ENCODE assay signal across 8 cellular contexts in the genomic region with DNA sequence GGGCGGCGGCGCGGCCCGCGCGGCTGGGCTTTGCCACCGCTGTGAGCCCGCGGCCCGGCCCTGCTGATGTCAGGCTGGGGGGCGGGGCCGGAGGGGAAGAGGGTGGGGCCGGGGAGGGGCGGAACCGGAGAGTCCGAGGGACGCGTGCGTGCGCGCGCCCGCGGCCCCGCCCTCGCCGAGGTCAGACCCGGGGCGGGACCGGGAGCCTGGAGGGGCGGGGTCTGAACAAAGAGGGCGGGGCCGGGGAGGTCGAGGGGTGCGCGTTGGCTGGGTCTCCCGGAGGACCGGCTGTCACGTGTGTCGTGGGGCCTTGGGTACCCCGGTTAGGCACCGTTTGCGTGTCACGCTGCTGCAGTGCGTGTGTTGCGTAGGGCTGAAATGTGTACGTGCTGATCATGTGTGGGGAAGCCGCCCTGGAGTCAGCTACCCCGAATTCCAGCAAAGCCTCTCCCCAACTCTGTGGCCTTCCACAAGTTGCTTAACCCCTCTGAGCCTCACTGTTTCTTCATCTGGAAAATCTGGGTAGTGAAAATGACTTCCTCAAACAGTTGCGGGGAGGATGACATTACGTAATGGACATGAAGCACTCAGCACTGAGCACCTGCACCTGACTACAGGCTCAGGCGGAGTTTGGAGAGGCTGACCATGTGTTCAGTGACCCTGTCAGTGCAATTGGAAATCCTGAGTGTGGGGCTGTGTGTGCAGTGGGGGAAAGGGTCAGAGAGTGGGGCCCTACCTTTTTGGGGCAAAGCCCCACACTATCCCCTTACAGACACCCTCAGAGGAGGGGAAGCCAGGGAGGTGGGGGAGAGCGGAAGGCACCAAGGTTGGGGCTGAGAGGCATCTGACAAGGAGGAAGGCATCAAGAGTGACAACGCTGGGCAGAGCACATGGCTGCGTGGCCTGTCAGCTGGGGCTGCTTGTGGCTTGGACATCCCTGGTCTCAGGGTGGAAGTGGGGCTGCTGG. TPM values are rescaled to one million over a fixed set of nuclear protein-coding genes. Genes with fewer than 3 reads are reported as not detected.
DNase-seq lines count a peak whose midpoint lies in the region; ATAC-seq and TF ChIP-seq lines count a peak whose summit lies in the region.

A gene (minus strand): TSS at position 41 of the 967 bp plus-strand sequence. CDS start 86 bp downstream, outside the sequence.

- H3K27me3 Mint-ChIP-seq in neural progenitor cell (ENCODE audit: insufficient read depth, low read depth) = peaks cover 9% of the 10 kb centered on the region

- peaks cover 28% of the 10 kb centered on the region for H3K79me2 ChIP-seq in neural progenitor cell (ENCODE audit: low read depth)

- H3K9ac ChIP-seq in neural progenitor cell (peak within 1 kb of the TSS; percentile 64), stomach smooth muscle (ENCODE audit: low read length in 2 of 2) (peak within 1 kb of the TSS; percentile 71 to 85)

- H3K36me3 ChIP-seq in SJSA1 (no peaks in the 10 kb centered on the region), neural progenitor cell (no peaks in the 10 kb centered on the region), stomach smooth muscle (ENCODE audit: control insufficient read depth in 2 of 2, insufficient read depth in 2 of 2, low read length in 2 of 2) (no peaks in the 10 kb centered on the region)

- H3K27ac ChIP-seq in SJSA1 (no peak within 1 kb of the TSS), foreskin keratinocyte (peak within 1 kb of the TSS; percentile 68), neural progenitor cell (no peak within 1 kb of the TSS), stomach smooth muscle (ENCODE audit: low read length) (peak within 1 kb of the TSS; percentile 82)

- H3K27ac Mint-ChIP-seq in neural progenitor cell = peak within 1 kb of the TSS; percentile 54

- TF ChIP-seq CTCF in foreskin keratinocyte (conservative IDR thresholded peaks at IDR 0.05) (no peak), neural progenitor cell (IDR thresholded peaks at IDR 0.05) (no peak)

- H3K4me3 ChIP-seq in SJSA1 = peak within 1 kb of the TSS; percentile 67
- H3K4me3 ChIP-seq in neural progenitor cell = peak within 1 kb of the TSS; percentile 93
- H3K4me3 ChIP-seq in stomach smooth muscle (ENCODE audit: low read length in 2 of 2) = peak within 1 kb of the TSS; percentile 84 to 86

- peak within 1 kb of the TSS; percentile 84 for H3K4me3 Mint-ChIP-seq in neural progenitor cell

- H3K4me1 ChIP-seq in SJSA1 (replicated peaks) (peaks cover 18% of the 10 kb centered on the region), foreskin keratinocyte (no peaks in the 10 kb centered on the region), neural progenitor cell (peaks cover 26% of the 10 kb centered on the region), stomach smooth muscle (ENCODE audit: control insufficient read depth, insufficient read depth, low read length) (peaks cover 54% of the 10 kb centered on the region)

- ATAC-seq in foreskin keratinocyte = peak; percentile 80

- no peaks in the 10 kb centered on the region for H3K36me3 Mint-ChIP-seq in neural progenitor cell

- H2AFZ ChIP-seq in neural progenitor cell (replicated peaks) = no peak within 1 kb of the TSS

- H3F3A ChIP-seq in neural progenitor cell (ENCODE audit: low read depth) = peaks cover 39% of the 10 kb centered on the region

- no peaks in the 10 kb centered on the region for H3K9me3 ChIP-seq in SJSA1 (replicated peaks)
- H3K9me3 ChIP-seq in neural progenitor cell (ENCODE audit: low read depth) = no peaks in the 10 kb centered on the region
- no peaks in the 10 kb centered on the region for H3K9me3 ChIP-seq in stomach smooth muscle (ENCODE audit: control insufficient read depth in 2 of 2, low read length in 2 of 2)

- H3K9me3 Mint-ChIP-seq in neural progenitor cell = no peaks in the 10 kb centered on the region

- H3K4me2 ChIP-seq in neural progenitor cell = peak within 1 kb of the TSS; percentile 100

- DNase-seq in DMS79 treated with DMSO at 0.1 percent for 48 hours (lab: John Stamatoyannopoulos, UW) (peak; percentile 57), H4 (ENCODE audit: low spot score) (peak; percentile 55), M059J (ENCODE audit: low read depth) (peak; percentile 77), SJSA1 (ENCODE audit: low read depth in 1 of 2, low spot score in 2 of 2) (peak in 1 of 2 experiments; percentile 84), foreskin keratinocyte (peak in 1 of 2 donors; percentile 46), neural progenitor cell (ENCODE audit: low spot score) (peak; percentile 97)
- peak; percentile 83 for DNase-seq in activated gamma-delta T cell treated with anti-CD3 and anti-CD28 coated beads, Interleukin-2, amount 50 U/mL, for 16 hours (ENCODE audit: low read depth)

- peaks cover 93% of the 10 kb centered on the region for H4K20me1 ChIP-seq in neural progenitor cell (ENCODE audit: low read depth)

- peaks cover 53% of the 10 kb centered on the region for H3K4me1 Mint-ChIP-seq in neural progenitor cell

- H3K27me3 ChIP-seq in SJSA1 (replicated peaks) (no peaks in the 10 kb centered on the region), foreskin keratinocyte (peaks cover 9% of the 10 kb centered on the region), neural progenitor cell (no peaks in the 10 kb centered on the region), stomach smooth muscle (ENCODE audit: control insufficient read depth in 1 of 2, insufficient read depth in 2 of 2, low read length in 2 of 2) (no peaks in the 10 kb centered on the region)

RNA-seq across cellular contexts. Expression of the gene that starts here (rescaled TPM):
- total RNA-seq in H4 (2014; rRNA removed; shearing (Covaris generic)) = 11.9 and 12.6 TPM in 2 replicates
- 6.1 and 11.8 TPM in 2 replicates for total RNA-seq in M059J (2014; rRNA removed; shearing (Covaris generic))
- total RNA-seq in SJSA1 (2014; rRNA removed; shearing (Covaris generic)) = 8.6 and 11.4 TPM in 2 replicates
- total RNA-seq in foreskin keratinocyte (15.9 and 18.0 TPM in 2 replicates), neural progenitor cell (ENCODE audit: low replicate concordance) (24.1 and 58.8 TPM in 2 replicates)
- polyA plus RNA-seq in foreskin keratinocyte = 11.9 and 12.7 TPM in 2 replicates

Comparison
In these comparisons a context has a peak if more than half of its experiments do, and no peak if none do; other contexts are left out.
1. H3K27ac ChIP-seq: peak in foreskin keratinocyte (single experiment) and stomach smooth muscle (single experiment); none in SJSA1 (single experiment) and neural progenitor cell (single experiment).
2. Peak in every context shown above with its lines, with median percentiles within 50 percentile points of each other: H3K4me3 ChIP-seq.